ENCODE assay signal across 1 cellular context in the genomic region with DNA sequence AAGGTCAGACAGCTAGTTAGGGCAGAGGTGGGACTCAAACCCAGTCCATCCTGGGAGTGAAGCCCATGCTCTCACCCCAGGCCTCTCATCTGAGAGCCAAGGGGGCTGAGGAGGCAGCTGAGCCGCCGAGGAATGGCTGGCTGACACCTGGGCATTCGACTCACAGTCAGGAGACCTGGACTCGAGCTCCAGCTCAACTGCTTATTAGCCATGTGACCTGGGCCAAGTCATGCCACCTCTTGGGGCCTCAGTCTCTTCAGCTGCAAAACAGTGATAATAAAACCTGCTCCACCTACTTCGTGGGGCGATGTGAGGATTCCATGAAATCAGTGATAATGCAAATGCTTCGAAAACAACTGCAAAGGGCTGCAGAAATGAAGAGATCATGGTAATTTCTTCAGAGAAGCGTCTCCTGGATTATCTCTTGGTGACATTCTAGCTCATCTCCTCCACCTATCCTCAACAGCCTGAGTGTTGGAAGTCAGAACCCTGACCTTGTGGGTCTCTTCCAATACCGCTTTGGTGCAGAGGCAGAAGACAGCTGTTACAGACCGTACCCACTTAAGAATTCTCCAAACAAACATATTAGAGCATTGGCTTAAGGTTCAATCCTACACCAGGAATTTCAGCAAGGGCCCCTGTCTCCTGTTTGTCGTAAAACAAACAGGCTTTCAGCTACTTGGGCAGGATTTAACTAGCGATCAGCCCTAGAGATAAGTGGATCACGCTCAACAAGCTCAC.
A peak's percentile ranks its signal among the peaks of the same experiment; 100 is the strongest.
TF ChIP-seq lines count a peak whose summit lies in the region.

No MANE protein-coding gene starts in this region.

TF ChIP-seq in HepG2, 621 proteins besides CTCF, POLR2A, EP300 and RAD21 (continued from another document and continues in another):
- TF ChIP-seq ZNF414 (CRISPR knock-in tag; IDR thresholded peaks at IDR 0.05) = no peak
- TF ChIP-seq, protein P1, sequence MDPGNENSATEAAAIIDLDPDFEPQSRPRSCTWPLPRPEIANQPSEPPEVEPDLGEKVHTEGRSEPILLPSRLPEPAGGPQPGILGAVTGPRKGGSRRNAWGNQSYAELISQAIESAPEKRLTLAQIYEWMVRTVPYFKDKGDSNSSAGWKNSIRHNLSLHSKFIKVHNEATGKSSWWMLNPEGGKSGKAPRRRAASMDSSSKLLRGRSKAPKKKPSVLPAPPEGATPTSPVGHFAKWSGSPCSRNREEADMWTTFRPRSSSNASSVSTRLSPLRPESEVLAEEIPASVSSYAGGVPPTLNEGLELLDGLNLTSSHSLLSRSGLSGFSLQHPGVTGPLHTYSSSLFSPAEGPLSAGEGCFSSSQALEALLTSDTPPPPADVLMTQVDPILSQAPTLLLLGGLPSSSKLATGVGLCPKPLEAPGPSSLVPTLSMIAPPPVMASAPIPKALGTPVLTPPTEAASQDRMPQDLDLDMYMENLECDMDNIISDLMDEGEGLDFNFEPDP (CRISPR knock-in tag; conservative IDR thresholded peaks at IDR 0.05) = no peak
- TF ChIP-seq MATR3 (CRISPR knock-in tag; IDR thresholded peaks at IDR 0.05) = no peak
- TF ChIP-seq ZFX (CRISPR knock-in tag; IDR thresholded peaks at IDR 0.05; ENCODE audit: low read depth) = peak; percentile 38; the same call in 1 of the 2 replicates
- no peak for TF ChIP-seq TCF7L2 (IDR thresholded peaks at IDR 0.05; ENCODE audit: low read depth, low read length)
- no peak for TF ChIP-seq EHMT2 (IDR thresholded peaks at IDR 0.05; ENCODE audit: borderline replicate concordance, low read depth, low read length)
- TF ChIP-seq MXD4 (CRISPR knock-in tag; IDR thresholded peaks at IDR 0.05) = 0 out of 2 replicates have a peak, but pooled peaks have one; percentile 15
- no peak for TF ChIP-seq TRIM22 (IDR thresholded peaks at IDR 0.05)
- TF ChIP-seq ZNF251 (CRISPR knock-in tag; IDR thresholded peaks at IDR 0.05) = no peak
- no peak for TF ChIP-seq YY1 (IDR thresholded peaks at IDR 0.05; ENCODE audit: insufficient read depth, insufficient replicate concordance, low read depth, low read length)
- no peak for TF ChIP-seq ZNF7 (CRISPR knock-in tag; IDR thresholded peaks at IDR 0.05)
- TF ChIP-seq KLF12 (CRISPR knock-in tag; IDR thresholded peaks at IDR 0.05; ENCODE audit: borderline replicate concordance) = no peak
- no peak for TF ChIP-seq ZNF329 (CRISPR knock-in tag; IDR thresholded peaks at IDR 0.05; ENCODE audit: low read depth)
- TF ChIP-seq, protein P2, sequence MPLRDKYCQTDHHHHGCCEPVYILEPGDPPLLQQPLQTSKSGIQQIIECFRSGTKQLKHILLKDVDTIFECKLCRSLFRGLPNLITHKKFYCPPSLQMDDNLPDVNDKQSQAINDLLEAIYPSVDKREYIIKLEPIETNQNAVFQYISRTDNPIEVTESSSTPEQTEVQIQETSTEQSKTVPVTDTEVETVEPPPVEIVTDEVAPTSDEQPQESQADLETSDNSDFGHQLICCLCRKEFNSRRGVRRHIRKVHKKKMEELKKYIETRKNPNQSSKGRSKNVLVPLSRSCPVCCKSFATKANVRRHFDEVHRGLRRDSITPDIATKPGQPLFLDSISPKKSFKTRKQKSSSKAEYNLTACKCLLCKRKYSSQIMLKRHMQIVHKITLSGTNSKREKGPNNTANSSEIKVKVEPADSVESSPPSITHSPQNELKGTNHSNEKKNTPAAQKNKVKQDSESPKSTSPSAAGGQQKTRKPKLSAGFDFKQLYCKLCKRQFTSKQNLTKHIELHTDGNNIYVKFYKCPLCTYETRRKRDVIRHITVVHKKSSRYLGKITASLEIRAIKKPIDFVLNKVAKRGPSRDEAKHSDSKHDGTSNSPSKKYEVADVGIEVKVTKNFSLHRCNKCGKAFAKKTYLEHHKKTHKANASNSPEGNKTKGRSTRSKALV (CRISPR knock-in tag; IDR thresholded peaks at IDR 0.05) = no peak
- no peak for TF ChIP-seq AKAP8 (CRISPR knock-in tag; IDR thresholded peaks at IDR 0.05)
- TF ChIP-seq, protein P3, sequence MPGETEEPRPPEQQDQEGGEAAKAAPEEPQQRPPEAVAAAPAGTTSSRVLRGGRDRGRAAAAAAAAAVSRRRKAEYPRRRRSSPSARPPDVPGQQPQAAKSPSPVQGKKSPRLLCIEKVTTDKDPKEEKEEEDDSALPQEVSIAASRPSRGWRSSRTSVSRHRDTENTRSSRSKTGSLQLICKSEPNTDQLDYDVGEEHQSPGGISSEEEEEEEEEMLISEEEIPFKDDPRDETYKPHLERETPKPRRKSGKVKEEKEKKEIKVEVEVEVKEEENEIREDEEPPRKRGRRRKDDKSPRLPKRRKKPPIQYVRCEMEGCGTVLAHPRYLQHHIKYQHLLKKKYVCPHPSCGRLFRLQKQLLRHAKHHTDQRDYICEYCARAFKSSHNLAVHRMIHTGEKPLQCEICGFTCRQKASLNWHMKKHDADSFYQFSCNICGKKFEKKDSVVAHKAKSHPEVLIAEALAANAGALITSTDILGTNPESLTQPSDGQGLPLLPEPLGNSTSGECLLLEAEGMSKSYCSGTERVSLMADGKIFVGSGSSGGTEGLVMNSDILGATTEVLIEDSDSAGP (CRISPR knock-in tag; IDR thresholded peaks at IDR 0.05; ENCODE audit: borderline replicate concordance) = peak; percentile 49; the same call in 1 of the 2 replicates
- no peak for TF ChIP-seq IRF2 (CRISPR knock-in tag; IDR thresholded peaks at IDR 0.05)
- no peak for TF ChIP-seq PHF20 (CRISPR knock-in tag; IDR thresholded peaks at IDR 0.05)
- peak; percentile 46; the same call in 1 of the 2 replicates for TF ChIP-seq RARA (CRISPR knock-in tag; IDR thresholded peaks at IDR 0.05)
- no peak for TF ChIP-seq SNAI1 (CRISPR knock-in tag; IDR thresholded peaks at IDR 0.05; ENCODE audit: borderline replicate concordance)
- no peak for TF ChIP-seq ZNF781 (CRISPR knock-in tag; IDR thresholded peaks at IDR 0.05; ENCODE audit: borderline replicate concordance, not compliant biosample characterization)
- TF ChIP-seq FOXA3 (CRISPR knock-in tag; IDR thresholded peaks at IDR 0.05) = peak; percentile 45; the same call in 1 of the 2 replicates
- no peak for TF ChIP-seq GFI1 (CRISPR knock-in tag; IDR thresholded peaks at IDR 0.05; ENCODE audit: borderline replicate concordance)
- no peak for TF ChIP-seq ZNF83 (CRISPR knock-in tag; IDR thresholded peaks at IDR 0.05; ENCODE audit: borderline replicate concordance)
- TF ChIP-seq KAT8 (CRISPR knock-in tag; IDR thresholded peaks at IDR 0.05) = peak; percentile 14; the same call in 1 of the 2 replicates
- TF ChIP-seq CHD4 (IDR thresholded peaks at IDR 0.05; ENCODE audit: borderline replicate concordance, low read length) = 0 out of 2 replicates have a peak, but pooled peaks have one; percentile 2
- TF ChIP-seq ZNF747 (CRISPR knock-in tag; IDR thresholded peaks at IDR 0.05; ENCODE audit: borderline replicate concordance) = no peak
- TF ChIP-seq ZNF780A (CRISPR knock-in tag; IDR thresholded peaks at IDR 0.05) = no peak
- 0 out of 2 replicates have a peak, but pooled peaks have one; percentile 14 for TF ChIP-seq PITX1 (CRISPR knock-in tag; IDR thresholded peaks at IDR 0.05)
- no peak for TF ChIP-seq TSC22D2 (CRISPR knock-in tag; IDR thresholded peaks at IDR 0.05; ENCODE audit: borderline replicate concordance)
- TF ChIP-seq KMT2A (CRISPR knock-in tag; IDR thresholded peaks at IDR 0.05) = 0 out of 2 replicates have a peak, but pooled peaks have one; percentile 14
- TF ChIP-seq GABPB1 (CRISPR knock-in tag; IDR thresholded peaks at IDR 0.05) = no peak
- TF ChIP-seq YEATS4 (CRISPR knock-in tag; IDR thresholded peaks at IDR 0.05; ENCODE audit: borderline replicate concordance) = peak; percentile 10; the same call in 1 of the 2 replicates
- TF ChIP-seq ZNF224 (CRISPR knock-in tag; IDR thresholded peaks at IDR 0.05) = no peak
- peak; percentile 59; the same call in 1 of the 2 replicates for TF ChIP-seq ZNF614 (CRISPR knock-in tag; IDR thresholded peaks at IDR 0.05; ENCODE audit: borderline replicate concordance)
- no peak for TF ChIP-seq ARID2 (CRISPR knock-in tag; IDR thresholded peaks at IDR 0.05; ENCODE audit: borderline replicate concordance)
- no peak for TF ChIP-seq ATF7 (IDR thresholded peaks at IDR 0.05)
- TF ChIP-seq ATF7 (CRISPR knock-in tag; IDR thresholded peaks at IDR 0.05) = no peak
- peak; percentile 36; the same call in 1 of the 2 replicates for TF ChIP-seq CREM (IDR thresholded peaks at IDR 0.05)
- TF ChIP-seq CREM (CRISPR knock-in tag; IDR thresholded peaks at IDR 0.05) = no peak
- no peak for TF ChIP-seq PAX8 (CRISPR knock-in tag; IDR thresholded peaks at IDR 0.05; ENCODE audit: borderline replicate concordance)
- TF ChIP-seq ZFP37 (CRISPR knock-in tag; IDR thresholded peaks at IDR 0.05; ENCODE audit: borderline replicate concordance) = no peak
- no peak for TF ChIP-seq ZNF749 (CRISPR knock-in tag; IDR thresholded peaks at IDR 0.05; ENCODE audit: borderline replicate concordance)
- no peak for TF ChIP-seq ZBED4 (CRISPR knock-in tag; IDR thresholded peaks at IDR 0.05; ENCODE audit: borderline replicate concordance)
- TF ChIP-seq ZBTB8A (CRISPR knock-in tag; IDR thresholded peaks at IDR 0.05; ENCODE audit: borderline replicate concordance, low read depth) = no peak
- TF ChIP-seq RFX3 (CRISPR knock-in tag; IDR thresholded peaks at IDR 0.05) = no peak
- no peak for TF ChIP-seq ZBTB42 (CRISPR knock-in tag; IDR thresholded peaks at IDR 0.05)
- no peak for TF ChIP-seq XBP1 (CRISPR knock-in tag; IDR thresholded peaks at IDR 0.05)
- no peak for TF ChIP-seq ZNF282 (IDR thresholded peaks at IDR 0.05; ENCODE audit: partially characterized antibody)
- 0 out of 2 replicates have a peak, but pooled peaks have one; percentile 4 for TF ChIP-seq KDM4B (CRISPR knock-in tag; IDR thresholded peaks at IDR 0.05)
- TF ChIP-seq ZNF263 (CRISPR knock-in tag; IDR thresholded peaks at IDR 0.05) = no peak
- 0 out of 2 replicates have a peak, but pooled peaks have one; percentile 14 for TF ChIP-seq ONECUT2 (CRISPR knock-in tag; IDR thresholded peaks at IDR 0.05)
- no peak for TF ChIP-seq RFXAP (CRISPR knock-in tag; IDR thresholded peaks at IDR 0.05; ENCODE audit: borderline replicate concordance)
- TF ChIP-seq ZNF180 (CRISPR knock-in tag; IDR thresholded peaks at IDR 0.05; ENCODE audit: borderline replicate concordance, low read depth) = no peak
- no peak; the same call in 1 of the 2 replicates for TF ChIP-seq ZNF691 (CRISPR knock-in tag; IDR thresholded peaks at IDR 0.05; ENCODE audit: borderline replicate concordance, low read depth)
- TF ChIP-seq HNRNPLL (IDR thresholded peaks at IDR 0.05; ENCODE audit: low read depth, low read length, poor library complexity, severe bottlenecking) = no peak
- no peak for TF ChIP-seq ZNF430 (CRISPR knock-in tag; IDR thresholded peaks at IDR 0.05)
- TF ChIP-seq TEAD3 (CRISPR knock-in tag; optimal IDR thresholded peaks at IDR 0.05; ENCODE audit: borderline replicate concordance) = peak; percentile 75
